ENCODE assay signal across 28 cellular contexts in genomic region chr4:45199736-45200135, GRCh38.
"Had no signal": no experiment of that assay in that cellular context is flagged by ENCODE, and none has a peak within 500 bp of the region (broad histone marks: within the 10 kb centered on the region; RNA-seq: fewer than 3 reads in every experiment).

No MANE protein-coding gene starts in this region.

- H3K4me2 ChIP-seq: neural progenitor cell, smooth muscle cell had no signal

- H3K4me1 ChIP-seq: neural progenitor cell, parathyroid adenoma, psoas muscle, right lobe of liver, sigmoid colon, suprapubic skin, testis, tibial artery, transverse colon, upper lobe of right lung, vagina had no signal

- DNase-seq: naive thymus-derived CD4-positive, alpha-beta T cell; natural killer cell; occipital lobe; ovary; posterior cingulate gyrus; psoas muscle; right cardiac atrium; right lobe of liver; sigmoid colon; stimulated activated CD4-positive, alpha-beta T cell treated with anti-CD3 and anti-CD28 coated beads, Interleukin-15, amount 100 ng/mL, for 24 hours; stimulated activated CD4-positive, alpha-beta T cell treated with anti-CD3 and anti-CD28 coated beads, Interleukin-2, amount 100 ng/mL, for 24 hours; stimulated activated CD4-positive, alpha-beta T cell treated with anti-CD3 and anti-CD28 coated beads, Interleukin-2, amount 100 ng/mL, for 48 hours; stimulated activated CD4-positive, alpha-beta T cell treated with anti-CD3 and anti-CD28 coated beads, Interleukin-4, amount 100 ng/mL, for 4 hours; stimulated activated CD8-positive, alpha-beta memory T cell treated with anti-CD3 and anti-CD28 coated beads, Interleukin-4, amount 100 ng/mL, for 48 hours; stimulated activated naive CD4-positive, alpha-beta T cell; stimulated activated naive CD8-positive, alpha-beta T cell treated with anti-CD3 and anti-CD28 coated beads, Interleukin-15, amount 100 ng/mL, for 72 hours; stimulated activated naive CD8-positive, alpha-beta T cell treated with anti-CD3 and anti-CD28 coated beads, Interleukin-15, Interleukin-2, amounts not matched to agents 100 U/mL and 50 U/mL, for 24 hours; substantia nigra; testis; tibial artery; transverse colon; upper lobe of right lung had no signal

- H3K4me3 ChIP-seq: neural progenitor cell, ovary, psoas muscle, right lobe of liver, sigmoid colon, skin epidermis, smooth muscle cell, suprapubic skin, testis, tibial artery, transverse colon, upper lobe of right lung, vagina had no signal

- H3K27ac ChIP-seq: neural progenitor cell, ovary, parathyroid adenoma, psoas muscle, right lobe of liver, sigmoid colon, skin epidermis, suprapubic skin, testis, tibial artery, transverse colon, upper lobe of right lung, vagina had no signal

- H3K27me3 ChIP-seq: neural progenitor cell, ovary, right lobe of liver, sigmoid colon, suprapubic skin, testis, tibial artery, transverse colon, upper lobe of right lung, vagina had no signal

- H3K79me2 ChIP-seq: parathyroid adenoma had no signal

- H3K9me3 ChIP-seq: ovary, psoas muscle, right lobe of liver, sigmoid colon, suprapubic skin, testis, tibial artery, transverse colon, upper lobe of right lung, vagina had no signal

- H3K36me3 ChIP-seq: neural progenitor cell, ovary, right lobe of liver, sigmoid colon, suprapubic skin, tibial artery, transverse colon, upper lobe of right lung, vagina had no signal

- H3K9ac ChIP-seq: neural progenitor cell, parathyroid adenoma had no signal

- H2AFZ ChIP-seq: neural progenitor cell, parathyroid adenoma had no signal
